In the genomic region with DNA sequence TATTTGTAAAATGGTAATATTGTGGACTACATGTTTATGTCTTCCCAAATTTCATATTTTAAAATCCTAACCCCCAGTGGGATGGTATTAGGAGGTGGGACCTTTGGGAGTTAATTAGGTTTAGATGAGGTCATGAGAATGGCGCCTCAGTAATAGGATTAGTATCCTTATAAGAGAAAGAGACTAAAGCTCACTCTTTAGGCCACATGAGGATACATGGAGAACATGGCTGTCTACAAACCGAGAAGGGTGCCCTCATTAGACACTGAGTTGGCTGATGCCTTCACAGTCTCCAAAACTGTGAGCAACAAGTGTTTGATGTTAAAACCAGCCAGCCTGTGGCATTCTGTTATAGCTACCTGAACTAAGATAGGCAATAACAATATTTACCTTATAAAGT, we compare ENCODE assay signal across 19 cellular contexts. TPM values are rescaled to one million over a fixed set of nuclear protein-coding genes. Genes with fewer than 3 reads are reported as not detected.
"Had no signal": no experiment of that assay in that cellular context is flagged by ENCODE, and none has a peak within 500 bp of the region (broad histone marks: within the 10 kb centered on the region; RNA-seq: fewer than 3 reads in every experiment).

No MANE protein-coding gene starts in this region.

- H3K27me3 ChIP-seq: body of pancreas, spleen had no signal

- ATAC-seq: activated CD8-positive, alpha-beta T cell treated with anti-CD3 and anti-CD28 coated beads for 36 hours; body of pancreas; effector memory CD8-positive, alpha-beta T cell; left lobe of liver; psoas muscle; sciatic nerve; stimulated activated memory B cell treated with anti-CD40 and anti-IgM and Interleukin-4, amounts not matched to agents 10 μg/mL and 1 μg/mL and 100 μg/mL, for 72 hours had no signal

- H3K36me3 ChIP-seq: spleen had no signal

- H3K9me3 ChIP-seq: body of pancreas, psoas muscle, spleen had no signal

- H3K4me1 ChIP-seq: body of pancreas, psoas muscle, spleen had no signal

- H3K4me3 ChIP-seq: body of pancreas, lung, psoas muscle, spleen had no signal

- H3K27ac ChIP-seq: body of pancreas, psoas muscle, spleen had no signal

- DNase-seq: activated CD4-positive, alpha-beta T cell treated with anti-CD3 and anti-CD28 coated beads, Interleukin-2, amount 10 ng/mL, durations not matched to agents 24 days and 14 days; activated naive CD4-positive, alpha-beta T cell; activated T-cell treated with anti-CD3 and anti-CD28 coated beads, Interleukin-2, amount 50 U/mL, for 1 hour; amniotic stem cell; body of pancreas; effector memory CD8-positive, alpha-beta T cell; hypothalamus; psoas muscle; spleen; stimulated activated CD4-positive, alpha-beta T cell treated with anti-CD3 and anti-CD28 coated beads, Interleukin-4, amount 100 ng/mL, for 4 hours; T-helper 1 cell; T1000 had no signal

RNA-seq across cellular contexts. Expression of gene OTOGL, which starts 58.3 kb away (rescaled TPM):
- total RNA-seq: activated CD4-positive, alpha-beta T cell treated with anti-CD3 and anti-CD28 coated beads, Interleukin-2, amount 10 ng/mL, durations not matched to agents 24 days and 14 days; activated CD8-positive, alpha-beta T cell treated with anti-CD3 and anti-CD28 coated beads for 36 hours; activated naive CD8-positive, alpha-beta T cell treated with anti-CD3 and anti-CD28 coated beads for 36 hours; activated T-helper 17 cell treated with anti-CD3 and anti-CD28 coated beads, Interleukin-2, amount 50 U/mL, for 72 hours had no signal
